In the genomic region with DNA sequence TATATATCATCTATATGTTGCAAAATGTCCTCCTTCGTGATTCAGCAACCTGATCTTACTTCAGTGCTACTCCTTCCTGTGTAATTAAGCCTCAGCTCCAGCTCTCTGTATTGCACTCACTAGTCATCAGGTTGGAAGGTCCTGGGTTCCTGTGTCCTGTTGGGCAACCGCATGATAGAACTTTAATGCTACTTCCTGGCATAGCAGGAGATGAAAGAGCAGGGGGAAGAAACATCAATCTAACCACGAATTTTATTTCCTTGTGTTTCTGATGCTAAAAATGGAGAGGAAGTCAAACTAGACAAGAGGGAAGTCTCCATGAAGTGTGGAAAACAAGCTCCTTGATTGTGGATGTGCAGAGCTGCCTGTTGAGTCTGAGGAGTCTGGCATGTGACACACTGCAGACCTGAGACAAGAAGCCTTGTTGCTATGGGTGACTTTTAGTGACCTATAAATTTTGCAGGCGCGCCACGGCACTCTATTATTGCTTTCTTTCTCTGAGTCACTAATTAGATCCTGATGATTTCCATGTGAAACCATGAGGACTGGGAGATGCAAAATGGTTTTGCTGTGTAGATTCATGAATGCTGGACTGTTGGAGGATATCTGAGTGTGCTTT, we compare ENCODE assay signal across 9 cellular contexts. TPM values are rescaled to one million over a fixed set of nuclear protein-coding genes. Genes with fewer than 3 reads are reported as not detected.
DNase-seq lines count a peak whose midpoint lies in the region; ATAC-seq, FAIRE-seq and TF ChIP-seq lines count a peak whose summit lies in the region.
"Had no signal": no experiment of that assay in that cellular context is flagged by ENCODE, and none has a peak within 500 bp of the region (broad histone marks: within the 10 kb centered on the region; RNA-seq: fewer than 3 reads in every experiment).

No MANE protein-coding gene starts in this region.

- in situ Hi-C loops in GM12878 (cut with MboI), result no loop called here

- H3K4me1 ChIP-seq in BLaER1 (peaks cover 23% of the 10 kb centered on the region), GM12878 (ENCODE audit: control insufficient read depth, insufficient read depth, low read length) (no peaks in the 10 kb centered on the region)

- ATAC-seq in GM12878 (no peak), left lobe of liver (peak; percentile 26), GM21526 (IDR thresholded peaks at IDR 0.05; ENCODE audit: low FRiP score, unreplicated experiment) (no peak), HG03521 (IDR thresholded peaks at IDR 0.05; ENCODE audit: unreplicated experiment) (no peak)

- H3K36me3 ChIP-seq in BLaER1 (peaks cover 71% of the 10 kb centered on the region), MG63 (peaks cover 59% of the 10 kb centered on the region), GM12878 (ENCODE audit: control insufficient read depth in 2 of 2, insufficient read depth in 2 of 2, low read length in 1 of 2) (peaks cover 2 to 8% of the 10 kb centered on the region in 2 experiments; a peak in 3 of 4 replicates)

- BruUV-seq in GM12878 (replicated peaks; lab: Mats Ljungman, UMichigan), result TSS peak; percentile 39

- H3K4me3 ChIP-seq in BLaER1 (no peak overlapping the region), MG63 (no peak overlapping the region), GM12878 (no peak overlapping the region)

- DNase-seq in MG63 (peak; percentile 56), GM12878 (ENCODE audit: low read depth, low spot score) (no peak), left lobe of liver (ENCODE audit: low spot score) (no peak), NCI-H1436 treated with DMSO at 0.1 percent for 48 hours (lab: John Stamatoyannopoulos, UW) (no peak), NCI-H2171 treated with DMSO at 0.1 percent for 48 hours (lab: John Stamatoyannopoulos, UW) (no peak)

- peak overlapping the region; percentile 68 for H3K4me2 ChIP-seq in BLaER1
- no peak overlapping the region for H3K4me2 ChIP-seq in GM12878 (ENCODE audit: control insufficient read depth, insufficient read depth)

- no peak overlapping the region for H2AFZ ChIP-seq in GM12878 (ENCODE audit: control insufficient read depth, low read depth, low read length)

- H3K9me3 ChIP-seq in BLaER1 (peaks cover 28% of the 10 kb centered on the region), MG63 (peaks cover 4% of the 10 kb centered on the region), GM12878 (replicated peaks; ENCODE audit: control insufficient read depth, insufficient read depth, low read length) (no peaks in the 10 kb centered on the region; the same call in 2 of the 3 replicates)

- no peak for FAIRE-seq in GM12878 (lab: Jason Lieb, UNC)
- FAIRE-seq: frontal cortex had no signal

- H3K79me2 ChIP-seq in GM12878 (ENCODE audit: control insufficient read depth, insufficient read depth, low read length), result no peaks in the 10 kb centered on the region

- RAD21 ChIA-PET in GM12878 (lab: Charles Lee; ENCODE audit: unreplicated experiment), result no interaction called here

- SMC1A ChIA-PET in GM12878 (lab: Charles Lee; ENCODE audit: uncharacterized antibody, unreplicated experiment), result interaction anchor here (1.0 to 2.2 kb wide), 2 partner anchors 14 to 16 kb away, joined by 3 to 6 read pairs; no protein-coding TSS in a partner anchor

- TF ChIP-seq RAD21 in GM12878 (IDR thresholded peaks at IDR 0.05; ENCODE audit: insufficient read depth, low read depth, low read length), result no peak

- POLR2A ChIA-PET in GM12878 (lab: Charles Lee), result no interaction called here

- CTCF ChIA-PET in GM12878 (lab: Yijun Ruan, JAX), result no interaction called here

- H3K9ac ChIP-seq in BLaER1, result peak overlapping the region; percentile 8; the same call in 1 of the 2 replicates
- no peak overlapping the region for H3K9ac ChIP-seq in GM12878 (ENCODE audit: control insufficient read depth, insufficient read depth, low read length)

- H3K27ac ChIP-seq in BLaER1 (peak overlapping the region; percentile 18), GM12878 (ENCODE audit: control insufficient read depth, insufficient read depth) (no peak overlapping the region)

- no peak for TF ChIP-seq CTCF in GM12878 (IDR thresholded peaks at IDR 0.05 in 2 of 3, conservative IDR thresholded peaks at IDR 0.05 in 1 of 3; ENCODE audit: control insufficient read depth in 2 of 3, extremely low read depth in 1 of 3, insufficient read depth in 1 of 3, low read depth in 3 of 3, low read length in 3 of 3)

- WGBS in GM12878 (ENCODE audit: insufficient coverage, insufficient replicate concordance, low lambda C conversion rate, missing lambda C conversion rate), result 79% methylated on average over 6 of the region's 6 CpGs

- TF ChIP-seq EP300 in GM12878 (IDR thresholded peaks at IDR 0.05; ENCODE audit: borderline replicate concordance in 1 of 2, control insufficient read depth in 1 of 2, low read depth in 2 of 2, low read length in 2 of 2), result no peak

- H4K20me1 ChIP-seq in BLaER1 (0 out of 2 replicates have a peak, but pooled peaks cover 9% of the 10 kb centered on the region), GM12878 (ENCODE audit: control insufficient read depth, insufficient read depth) (no peaks in the 10 kb centered on the region)

- TF ChIP-seq POLR2A in GM12878 (IDR thresholded peaks at IDR 0.05; ENCODE audit: low read depth, low read length), result no peak

- intact Hi-C loops in GM12878 (cut with micrococcal nuclease; ENCODE audit: unreplicated experiment), result no loop called here

- H3K27me3 ChIP-seq in BLaER1 (no peaks in the 10 kb centered on the region), MG63 (no peaks in the 10 kb centered on the region), GM12878 (replicated peaks in 1 of 2; ENCODE audit: control insufficient read depth in 2 of 2, insufficient read depth in 2 of 2, low read length in 1 of 2) (no peaks in the 10 kb centered on the region)

TF ChIP-seq in GM12878, 131 proteins besides CTCF, POLR2A, EP300 and RAD21 (continues in another document):
- no peak for TF ChIP-seq SP1 (IDR thresholded peaks at IDR 0.05; ENCODE audit: low read depth, low read length)
- TF ChIP-seq FOXK2 (IDR thresholded peaks at IDR 0.05), result no peak

RNA-seq across cellular contexts. Expression of a gene that starts 25.6 kb away (rescaled TPM):
- total RNA-seq in MG63 (2014; rRNA removed; shearing (Covaris generic); ENCODE audit: low replicate concordance), result not detected in 2 replicates
- total RNA-seq in GM12878 (2013; cell fraction: nucleolus; rRNA removed), result 0.27 and 0.33 TPM in 2 replicates
- total RNA-seq in GM12878 (2014; rRNA removed) (0.34 and 0.60 TPM in 2 replicates), GM12878 (2014; rRNA removed; fragmentation: Illumina TruSeq; extraction: Trizol) (1.2 TPM in 2 replicates), GM12878 (2021) (0.85 and 1.2 TPM in 2 replicates), left lobe of liver (2.8 TPM)
- 0.28 TPM for polyA plus RNA-seq in GM12878 (2011; ENCODE audit: low read depth)
- polyA plus RNA-seq in GM12878 (2011; rRNA removed) (0.52 and 0.91 TPM in 2 replicates), GM12878 (2014; fragmentation: Illumina TruSeq; extraction: Trizol) (0.98 and 1.4 TPM in 2 replicates), GM12878 (2014; fragmentation: Nextera tagmentation; extraction: Ambion mirVana) (under 1 TPM; 0.32 to 0.37 TPM), GM12878 (2014; rRNA removed) (0.20 and 0.60 TPM in 2 replicates), GM12878 (2016; fragmentation: Nextera tagmentation; extraction: Ambion mirVana) (1 to 10 TPM in 1 of 2 experiments, under 1 TPM in 1; 0.83 to 1.0 TPM)
- polyA plus RNA-seq in GM12878 (2011; cell fraction: cytosol; rRNA removed), result 0.19 and 0.23 TPM in 2 replicates
- polyA plus RNA-seq in GM12878 (2011; cell fraction: nucleus; rRNA removed), result 0.23 and 0.24 TPM in 2 replicates
- 0.14 and 0.27 TPM in 2 replicates for polyA plus RNA-seq in GM12878 (2012)
- 0.21 and 0.59 TPM in 2 replicates for polyA minus RNA-seq in GM12878 (2011; rRNA and poly(A)+ RNA removed)
- polyA minus RNA-seq in GM12878 (2011; cell fraction: cytosol; rRNA and poly(A)+ RNA removed), result 0.52 and 0.80 TPM in 2 replicates
- 0.36 and 0.96 TPM in 2 replicates for polyA minus RNA-seq in GM12878 (2011; cell fraction: nucleus; rRNA and poly(A)+ RNA removed)

RNA-seq across cellular contexts. Expression of a gene that starts 27.4 kb away (rescaled TPM):
- total RNA-seq in MG63 (2014; rRNA removed; shearing (Covaris generic); ENCODE audit: low replicate concordance), result 210 and 260 TPM in 2 replicates
- 62.2 and 71.7 TPM in 2 replicates for total RNA-seq in GM12878 (2013; cell fraction: nucleolus; rRNA removed)
- 119 TPM in 2 replicates for total RNA-seq in GM12878 (2014; rRNA removed)
- 92.0 and 101 TPM in 2 replicates for total RNA-seq in GM12878 (2014; rRNA removed; fragmentation: Illumina TruSeq; extraction: Trizol)
- total RNA-seq in GM12878 (2021), result 90.0 and 98.5 TPM in 2 replicates
- 26.1 TPM for polyA plus RNA-seq in GM12878 (2011; ENCODE audit: low read depth)
- 115 and 196 TPM in 2 replicates for polyA plus RNA-seq in GM12878 (2011; rRNA removed)
- 46.5 and 46.6 TPM in 2 replicates for polyA plus RNA-seq in GM12878 (2011; cell fraction: cytosol; rRNA removed)
- polyA plus RNA-seq in GM12878 (2011; cell fraction: nucleus; rRNA removed), result 23.6 and 27.4 TPM in 2 replicates
- polyA plus RNA-seq in GM12878 (2012), result 48.7 and 50.0 TPM in 2 replicates
- 106 and 149 TPM in 2 replicates for polyA plus RNA-seq in GM12878 (2014; fragmentation: Illumina TruSeq; extraction: Trizol)
- polyA plus RNA-seq in GM12878 (2014; fragmentation: Nextera tagmentation; extraction: Ambion mirVana), result 10 to 100 TPM; 19.4 to 40.0 TPM
- polyA plus RNA-seq in GM12878 (2014; rRNA removed), result 89.7 and 101 TPM in 2 replicates
- polyA plus RNA-seq in GM12878 (2016; fragmentation: Nextera tagmentation; extraction: Ambion mirVana), result 100 to 1,000 TPM in 1 of 2 experiments, 10 to 100 TPM in 1; 95.4 to 103 TPM
- 34.8 and 37.0 TPM in 2 replicates for polyA minus RNA-seq in GM12878 (2011; rRNA and poly(A)+ RNA removed)
- 17.4 and 20.2 TPM in 2 replicates for polyA minus RNA-seq in GM12878 (2011; cell fraction: cytosol; rRNA and poly(A)+ RNA removed)
- polyA minus RNA-seq in GM12878 (2011; cell fraction: nucleus; rRNA and poly(A)+ RNA removed), result 17.4 and 24.3 TPM in 2 replicates
- 11.4 TPM for total RNA-seq in left lobe of liver

RNA-seq across cellular contexts. Expression of a gene that starts 37.0 kb away (rescaled TPM):
- not detected in 2 replicates for total RNA-seq in MG63 (2014; rRNA removed; shearing (Covaris generic); ENCODE audit: low replicate concordance)
- total RNA-seq in GM12878 (2013; cell fraction: nucleolus; rRNA removed), result 3.9 and 4.4 TPM in 2 replicates
- total RNA-seq in GM12878 (2014; rRNA removed) (0.73 and 1.3 TPM in 2 replicates), GM12878 (2014; rRNA removed; fragmentation: Illumina TruSeq; extraction: Trizol) (0.72 and 0.78 TPM in 2 replicates), GM12878 (2021) (0.51 and 0.82 TPM in 2 replicates), left lobe of liver (0.10 TPM)
- not detected for polyA plus RNA-seq in GM12878 (2011; ENCODE audit: low read depth)
- polyA plus RNA-seq in GM12878 (2011; rRNA removed) (0.76 and 1.5 TPM in 2 replicates), GM12878 (2014; fragmentation: Illumina TruSeq; extraction: Trizol) (0.63 and 0.71 TPM in 2 replicates), GM12878 (2014; fragmentation: Nextera tagmentation; extraction: Ambion mirVana) (under 1 TPM; 0.42 to 0.60 TPM), GM12878 (2014; rRNA removed) (0.58 and 0.73 TPM in 2 replicates), GM12878 (2016; fragmentation: Nextera tagmentation; extraction: Ambion mirVana) (under 1 TPM; 0.33 to 0.34 TPM)
- 1.3 TPM in 2 replicates for polyA plus RNA-seq in GM12878 (2011; cell fraction: cytosol; rRNA removed)
- 1.6 and 1.8 TPM in 2 replicates for polyA plus RNA-seq in GM12878 (2011; cell fraction: nucleus; rRNA removed)
- 0.09 and 0.13 TPM in 2 replicates for polyA plus RNA-seq in GM12878 (2012)
- 0.95 and 1.0 TPM in 2 replicates for polyA minus RNA-seq in GM12878 (2011; rRNA and poly(A)+ RNA removed)
- 0.40 TPM in 1 of 2 replicates, not detected in the other for polyA minus RNA-seq in GM12878 (2011; cell fraction: cytosol; rRNA and poly(A)+ RNA removed)
- 0.67 and 0.73 TPM in 2 replicates for polyA minus RNA-seq in GM12878 (2011; cell fraction: nucleus; rRNA and poly(A)+ RNA removed)
